ENCODE assay signal across 18 cellular contexts in the genomic region with DNA sequence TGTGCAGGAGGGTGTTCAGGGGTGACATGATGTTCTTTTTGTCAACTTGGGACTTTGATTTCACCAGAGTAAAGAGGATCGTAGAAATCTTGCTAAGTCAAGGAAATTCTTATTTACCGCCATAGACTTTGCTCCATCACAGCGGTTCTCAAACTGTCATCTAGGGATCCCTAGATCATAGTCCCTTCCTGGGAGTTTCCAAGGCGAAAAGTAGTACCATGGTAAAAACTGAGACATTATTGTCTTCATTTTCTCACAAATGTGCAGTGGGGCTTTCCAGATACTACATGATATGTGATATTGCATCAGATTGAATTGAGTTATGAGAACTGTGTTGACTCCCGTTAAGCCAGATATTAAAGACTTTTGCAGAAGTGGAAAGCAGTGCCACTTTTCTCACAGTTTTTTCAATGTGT.
DNase-seq lines count a peak whose midpoint lies in the region; ATAC-seq, FAIRE-seq and TF ChIP-seq lines count a peak whose summit lies in the region.
"Had no signal": no experiment of that assay in that cellular context is flagged by ENCODE, and none has a peak within 500 bp of the region (broad histone marks: within the 10 kb centered on the region; RNA-seq: fewer than 3 reads in every experiment).

No MANE protein-coding gene starts in this region.

- H4K20me1 ChIP-seq in BLaER1 treated with 17β-estradiol and CSF1 and Interleukin-3, amounts not matched to agents 10 nM and 100 nM: peaks cover 74 to 100% (median 97%) of the 10 kb centered on the region in 11 experiments

- H3K4me2 ChIP-seq in BLaER1 treated with 17β-estradiol and CSF1 and Interleukin-3, amounts not matched to agents 10 nM and 100 nM: peak overlapping the region; percentile 6 to 89 (median 59); a peak in 17 of 22 replicates

- H3K4me1 Mint-ChIP-seq in T-helper 17 cell (peaks cover 62% of the 10 kb centered on the region), immature natural killer cell (peaks cover 80 to 87% of the 10 kb centered on the region in 2 donors)

- DNase-seq in GM12891 (ENCODE audit: insufficient read length, low spot score): no peak
- DNase-seq in T-helper 17 cell: no peak
- DNase-seq in immature natural killer cell: no peak
- DNase-seq in COLO829 (ENCODE audit: low spot score): no peak
- DNase-seq in NCI-H69 (lab: John Stamatoyannopoulos, UW): no peak
- DNase-seq in HUDEP-2 (lab: John Stamatoyannopoulos, UW; ENCODE audit: unreplicated experiment in 76 of 76): no peak
- DNase-seq: activated T-cell treated with anti-CD3 and anti-CD28 coated beads, Interleukin-2, amount 50 U/mL, for 4 hours; left colon; mucosa of descending colon; MV-4-11; NCI-H2081 treated with DMSO at 0.1 percent for 48 hours; NCI-H748 treated with DMSO at 0.1 percent for 48 hours; stimulated activated CD4-positive, alpha-beta T cell treated with anti-CD3 and anti-CD28 coated beads, Interleukin-4, amount 100 ng/mL, for 1 hour; tibial artery had no signal

- peaks cover 0 to 25% (median 12%) of the 10 kb centered on the region in 11 experiments; a peak in 7 of 22 replicates for H3K36me3 ChIP-seq in BLaER1 treated with 17β-estradiol and CSF1 and Interleukin-3, amounts not matched to agents 10 nM and 100 nM
- H3K36me3 ChIP-seq: HAP-1, tibial artery had no signal

- no peak overlapping the region for H3K9ac ChIP-seq in BLaER1 treated with 17β-estradiol and CSF1 and Interleukin-3, amounts not matched to agents 10 nM and 100 nM

- ATAC-seq in T-helper 17 cell: peak; percentile 47
- no peak for ATAC-seq in GM19023 (IDR thresholded peaks at IDR 0.05; ENCODE audit: unreplicated experiment)
- ATAC-seq: left colon, mucosa of descending colon had no signal

- no peak for FAIRE-seq in GM12891 (lab: Jason Lieb, UNC)
- FAIRE-seq: astrocyte had no signal

- peak overlapping the region; percentile 47 for H3K27ac Mint-ChIP-seq in T-helper 17 cell
- peak overlapping the region in 5 of 6 donors; percentile 46 to 80 (median 52) for H3K27ac Mint-ChIP-seq in immature natural killer cell

- TF ChIP-seq POLR2A in GM12891 (IDR thresholded peaks at IDR 0.05; ENCODE audit: low read depth, low read length): no peak

- no peaks in the 10 kb centered on the region for H3K36me3 Mint-ChIP-seq in T-helper 17 cell (ENCODE audit: low read depth)
- no peaks in the 10 kb centered on the region for H3K36me3 Mint-ChIP-seq in immature natural killer cell

- no peak overlapping the region for H3K4me3 Mint-ChIP-seq in T-helper 17 cell
- peak overlapping the region in 4 of 5 donors; percentile 15 to 41 (median 23) for H3K4me3 Mint-ChIP-seq in immature natural killer cell
- H3K4me3 Mint-ChIP-seq: activated T-cell treated with anti-CD3 and anti-CD28 coated beads, Interleukin-2, amount 50 U/mL, for 4 hours had no signal

- H3K27me3 ChIP-seq in BLaER1 treated with 17β-estradiol and CSF1 and Interleukin-3, amounts not matched to agents 10 nM and 100 nM: no peaks in the 10 kb centered on the region
- H3K27me3 ChIP-seq: tibial artery had no signal

- peaks cover 53 to 92% (median 72%) of the 10 kb centered on the region in 10 experiments for H3K4me1 ChIP-seq in BLaER1 treated with 17β-estradiol and CSF1 and Interleukin-3, amounts not matched to agents 10 nM and 100 nM

- H3K4me3 ChIP-seq in BLaER1 treated with 17β-estradiol and CSF1 and Interleukin-3, amounts not matched to agents 10 nM and 100 nM: no peak overlapping the region
- H3K4me3 ChIP-seq: HAP-1, mucosa of descending colon, tibial artery had no signal

- H3K9me3 Mint-ChIP-seq in immature natural killer cell: no peaks in the 10 kb centered on the region
- H3K9me3 Mint-ChIP-seq: activated T-cell treated with anti-CD3 and anti-CD28 coated beads, Interleukin-2, amount 50 U/mL, for 4 hours had no signal

- no peaks in the 10 kb centered on the region for H3K27me3 Mint-ChIP-seq in T-helper 17 cell
- peaks cover 0 to 11% (median 2%) of the 10 kb centered on the region in 3 donors for H3K27me3 Mint-ChIP-seq in immature natural killer cell (ENCODE audit: low read depth in 3 of 3)

- H3K27ac ChIP-seq in BLaER1 treated with 17β-estradiol and CSF1 and Interleukin-3, amounts not matched to agents 10 nM and 100 nM: no peak overlapping the region
- H3K27ac ChIP-seq: tibial artery had no signal

- H3K9me3 ChIP-seq in BLaER1 treated with 17β-estradiol and CSF1 and Interleukin-3, amounts not matched to agents 10 nM and 100 nM (replicated peaks in 1 of 11): peaks cover 0 to 10% (median 0%) of the 10 kb centered on the region in 11 experiments; a peak in 2 of 22 replicates
- no peaks in the 10 kb centered on the region for H3K9me3 ChIP-seq in T-helper 17 cell (ENCODE audit: control insufficient read depth, low read length, poor library complexity, severe bottlenecking)
- H3K9me3 ChIP-seq: HAP-1, mucosa of descending colon, tibial artery had no signal

TF ChIP-seq in GM12891, 5 proteins besides CTCF, POLR2A, EP300 and RAD21:
- no peak for TF ChIP-seq TAF1 (IDR thresholded peaks at IDR 0.05; ENCODE audit: low read depth, low read length)
- TF ChIP-seq PAX5 (IDR thresholded peaks at IDR 0.05; ENCODE audit: insufficient read depth, low read length, severe bottlenecking): no peak
- peak; percentile 53 for TF ChIP-seq SPI1 (IDR thresholded peaks at IDR 0.05; ENCODE audit: low read depth, low read length)
- no peak for TF ChIP-seq POLR2AphosphoS5 (IDR thresholded peaks at IDR 0.05; ENCODE audit: low read depth, low read length)
